Comparison of ENCODE assay signal across 8 cellular contexts in genomic region chr12:7019043-7019569, GRCh38. TPM values are rescaled to one million over a fixed set of nuclear protein-coding genes. Genes with fewer than 3 reads are reported as not detected.
A peak's percentile ranks its signal among the peaks of the same experiment; 100 is the strongest.
DNase-seq lines count a peak whose midpoint lies in the region; ATAC-seq and TF ChIP-seq lines count a peak whose summit lies in the region.

No MANE protein-coding gene starts in this region.

- H3K9ac ChIP-seq in adipocyte (ENCODE audit: low read length), result peak overlapping the region; percentile 95

- H3K4me1 ChIP-seq in adipocyte (ENCODE audit: control insufficient read depth, insufficient read depth, low read length) (peaks cover 29% of the 10 kb centered on the region), lower lobe of right lung (peaks cover 33% of the 10 kb centered on the region), vagina (peaks cover 29% of the 10 kb centered on the region)

- intact Hi-C loops in lower lobe of right lung (cut with DNase I) (no loop called here), vagina (cut with DNase I) (loop anchor here (5.0 kb wide), 1 partner anchor 47 kb away; the partner anchor contains the start of genes EMG1 and PHB2)

- no peak for DNase-seq in HFF-Myc (ENCODE audit: extremely low read depth, low read depth)
- DNase-seq in adipocyte (ENCODE audit: low read depth), result peak; percentile 10
- DNase-seq in lower lobe of right lung, result no peak
- DNase-seq in vagina (ENCODE audit: extremely low spot score in 2 of 2), result no peak
- no peak for DNase-seq in activated gamma-delta T cell treated with Interleukin-2 at 50 U/mL for 16 hours
- DNase-seq in NCI-H510A (lab: John Stamatoyannopoulos, UW), result no peak

- peak overlapping the region; percentile 82 for H3K4me3 ChIP-seq in HFF-Myc (replicated peaks; ENCODE audit: low read depth, low read length)
- H3K4me3 ChIP-seq in adipocyte (ENCODE audit: low read length), result peak overlapping the region; percentile 98
- peak overlapping the region; percentile 72 for H3K4me3 ChIP-seq in lower lobe of right lung
- peak overlapping the region in 1 of 2 donors; percentile 90 for H3K4me3 ChIP-seq in vagina

- H3K9me3 ChIP-seq in adipocyte (ENCODE audit: control insufficient read depth, low read length) (no peaks in the 10 kb centered on the region), lower lobe of right lung (no peaks in the 10 kb centered on the region), vagina (no peaks in the 10 kb centered on the region)

- H3K36me3 ChIP-seq in adipocyte (ENCODE audit: control insufficient read depth, insufficient read depth, low read length, severe bottlenecking) (peaks cover 12% of the 10 kb centered on the region), lower lobe of right lung (peaks cover 15% of the 10 kb centered on the region), vagina (no peaks in the 10 kb centered on the region)

- ATAC-seq in lower lobe of right lung, result no peak
- no peak for ATAC-seq in HG03135 (IDR thresholded peaks at IDR 0.05; ENCODE audit: unreplicated experiment)

- H3K27ac ChIP-seq in 22Rv1 (peak overlapping the region; percentile 90), lower lobe of right lung (peak overlapping the region; percentile 89), vagina (peak overlapping the region; percentile 84)

- TF ChIP-seq CTCF in 22Rv1 (IDR thresholded peaks at IDR 0.05), result peak; percentile 71
- no peak for TF ChIP-seq CTCF in HFF-Myc (IDR thresholded peaks at IDR 0.05; ENCODE audit: low read depth, low read length, missing control alignments)
- TF ChIP-seq CTCF in lower lobe of right lung (IDR thresholded peaks at IDR 0.05), result no peak
- TF ChIP-seq CTCF in vagina (IDR thresholded peaks at IDR 0.05), result no peak

- no peak for TF ChIP-seq POLR2A in vagina (IDR thresholded peaks at IDR 0.05)

- H3K27me3 ChIP-seq in adipocyte (replicated peaks; ENCODE audit: control insufficient read depth, insufficient read depth, low read length) (no peaks in the 10 kb centered on the region), lower lobe of right lung (ENCODE audit: low read depth) (no peaks in the 10 kb centered on the region), vagina (no peaks in the 10 kb centered on the region)

RNA-seq across cellular contexts. Expression of gene LPCAT3, which starts 0.8 kb away (rescaled TPM):
- total RNA-seq in lower lobe of right lung (67.7 TPM), vagina (42.0 TPM)

RNA-seq across cellular contexts. Expression of gene C1S, which starts 41.4 kb away (rescaled TPM):
- total RNA-seq in lower lobe of right lung, result 280 TPM
- 541 TPM for total RNA-seq in vagina

RNA-seq across cellular contexts. Expression of gene EMG1, which starts 48.4 kb away (rescaled TPM):
- total RNA-seq in lower lobe of right lung, result 39.6 TPM
- total RNA-seq in vagina, result 21.9 TPM

RNA-seq across cellular contexts. Expression of gene PHB2, which starts 48.6 kb away (rescaled TPM):
- total RNA-seq in lower lobe of right lung, result 138 TPM
- total RNA-seq in vagina, result 199 TPM
